2 cellular contexts compared by ENCODE assay signal in genomic region chr16:67666538-67667433, GRCh38.
TF ChIP-seq lines count a peak whose summit lies in the region.

Gene C16orf86 (plus strand): TSS chr16:67666814. CDS start chr16:67666971, 157 bp downstream.
Gene ENKD1 (minus strand): TSS chr16:67666750. CDS start chr16:67666442, 308 bp downstream.

TF ChIP-seq in IMR-90, 13 proteins besides CTCF, POLR2A, EP300 and RAD21:
- TF ChIP-seq SMC3 (IDR thresholded peaks at IDR 0.05; ENCODE audit: low read depth, low read length), result no peak
- TF ChIP-seq MAZ (IDR thresholded peaks at IDR 0.05; ENCODE audit: borderline replicate concordance, low read depth, low read length), result peak; percentile 50; the same call in 1 of the 2 replicates

TF ChIP-seq in SK-N-SH, 30 proteins besides CTCF, POLR2A, EP300 and RAD21:
- no peak for TF ChIP-seq FOXJ3 (CRISPR knock-in tag; IDR thresholded peaks at IDR 0.05)
- TF ChIP-seq GABPA (IDR thresholded peaks at IDR 0.05; ENCODE audit: low read depth), result peak; percentile 86
- no peak for TF ChIP-seq MEF2A (IDR thresholded peaks at IDR 0.05; ENCODE audit: borderline replicate concordance, low read depth)
- peak; percentile 90 for TF ChIP-seq CHD2 (IDR thresholded peaks at IDR 0.05; ENCODE audit: low read length, partially characterized antibody)
TF ChIP-seq in SK-N-SH: peak in this region for 2.
